Comparison of ENCODE assay signal across 27 cellular contexts in genomic region chr7:68005992-68006391, GRCh38.
"Had no signal": no experiment of that assay in that cellular context is flagged by ENCODE, and none has a peak within 500 bp of the region (broad histone marks: within the 10 kb centered on the region; RNA-seq: fewer than 3 reads in every experiment).

No MANE protein-coding gene starts in this region.

- H3K27ac ChIP-seq: colonic mucosa, coronary artery, dorsolateral prefrontal cortex, epithelial cell of prostate, esophagus muscularis mucosa, esophagus squamous epithelium, foreskin keratinocyte, gastrocnemius medialis, gastroesophageal sphincter, heart left ventricle, heart right ventricle had no signal

- H3K4me1 ChIP-seq: colonic mucosa, esophagus muscularis mucosa, esophagus squamous epithelium, gastrocnemius medialis, gastroesophageal sphincter, heart left ventricle, heart right ventricle had no signal

- ATAC-seq: effector memory CD8-positive, alpha-beta T cell; esophagus mucosa; foreskin keratinocyte; gastrocnemius medialis; gastroesophageal sphincter; heart left ventricle; heart right ventricle had no signal

- DNase-seq: colonic mucosa; cortex of kidney; dermis blood vessel endothelial cell; dorsolateral prefrontal cortex; effector CD4-positive, alpha-beta T cell; effector CD8-positive, alpha-beta T cell; effector memory CD4-positive, alpha-beta T cell; effector memory CD8-positive, alpha-beta T cell; erythroblast; esophagus squamous epithelium; foreskin fibroblast; foreskin keratinocyte; foreskin melanocyte; gastrocnemius medialis; glutamatergic neuron; head of caudate nucleus; heart left ventricle; heart right ventricle had no signal

- H3K9me3 ChIP-seq: colonic mucosa, esophagus muscularis mucosa, esophagus squamous epithelium, gastrocnemius medialis, gastroesophageal sphincter, heart right ventricle had no signal

- H3K4me3 ChIP-seq: colonic mucosa, coronary artery, dorsolateral prefrontal cortex, esophagus muscularis mucosa, esophagus squamous epithelium, gastrocnemius medialis, gastroesophageal sphincter, heart left ventricle, heart right ventricle had no signal

- H3K27me3 ChIP-seq: colonic mucosa, esophagus squamous epithelium, foreskin keratinocyte, gastrocnemius medialis had no signal

- H3K36me3 ChIP-seq: colonic mucosa, esophagus muscularis mucosa, esophagus squamous epithelium, gastrocnemius medialis, gastroesophageal sphincter, heart left ventricle, heart right ventricle had no signal

- FAIRE-seq: colon, endometrium, endothelial cell of umbilical vein, frontal cortex had no signal
